In genomic region chr9:120724757-120725156, GRCh38 we compare ENCODE assay signal across 26 cellular contexts.
"Had no signal": no experiment of that assay in that cellular context is flagged by ENCODE, and none has a peak within 500 bp of the region (broad histone marks: within the 10 kb centered on the region; RNA-seq: fewer than 3 reads in every experiment).

No MANE protein-coding gene starts in this region.

- H3K36me3 ChIP-seq: esophagus squamous epithelium, heart right ventricle, ovary, suprapubic skin, uterus had no signal

- H3K4me1 ChIP-seq: esophagus squamous epithelium, psoas muscle, suprapubic skin, uterus had no signal

- H3K27me3 ChIP-seq: esophagus squamous epithelium, heart right ventricle, ovary, suprapubic skin, uterus had no signal

- H3K4me3 ChIP-seq: coronary artery, esophagus squamous epithelium, heart right ventricle, ovary, psoas muscle, suprapubic skin, uterus had no signal

- H3K9me3 ChIP-seq: esophagus squamous epithelium, heart right ventricle, ovary, psoas muscle, suprapubic skin, uterus had no signal

- ATAC-seq: heart right ventricle; left colon; natural killer cell; psoas muscle; right cardiac atrium; stimulated activated naive CD8-positive, alpha-beta T cell treated with anti-CD3 and anti-CD28 coated beads, Interleukin-15, amount 100 ng/mL, for 72 hours had no signal

- H3K27ac ChIP-seq: esophagus squamous epithelium, heart right ventricle, ovary, psoas muscle, suprapubic skin, uterus had no signal

- DNase-seq: dermis blood vessel endothelial cell; effector memory CD4-positive, alpha-beta T cell; esophagus squamous epithelium; foreskin melanocyte; glutamatergic neuron; heart right ventricle; hypothalamus; immature natural killer cell; islet precursor cell; kidney glomerular epithelial cell; left colon; natural killer cell; occipital lobe; ovary; posterior cingulate gyrus; psoas muscle; right cardiac atrium; small intestine; stimulated activated CD4-positive, alpha-beta T cell treated with anti-CD3 and anti-CD28 coated beads, Interleukin-1b, Interleukin-23, amount 100 ng/mL, for 48 hours; stimulated activated CD4-positive, alpha-beta T cell treated with anti-CD3 and anti-CD28 coated beads, Interleukin-4, amount 100 ng/mL, for 1 hour; stimulated activated CD8-positive, alpha-beta memory T cell treated with anti-CD3 and anti-CD28 coated beads, Interleukin-4, amount 100 ng/mL, for 48 hours; stimulated activated naive CD4-positive, alpha-beta T cell; stimulated activated naive CD8-positive, alpha-beta T cell treated with anti-CD3 and anti-CD28 coated beads, Interleukin-15, amount 100 ng/mL, for 72 hours; uterus had no signal
